Comparison of ENCODE assay signal across 8 cellular contexts in genomic region chr3:153621988-153622387, GRCh38.
DNase-seq lines count a peak whose midpoint lies in the region; ATAC-seq, FAIRE-seq and TF ChIP-seq lines count a peak whose summit lies in the region.

No MANE protein-coding gene starts in this region.

- H3K36me3 Mint-ChIP-seq in dendritic cell treated with granulocyte-macrophage colony-stimulating factor and Interleukin-4, amounts not matched to agents 40 ng/mL and 50 ng/mL, for 4 days (ENCODE audit: low read depth) = no peaks in the 10 kb centered on the region

- ATAC-seq in GM21390 (IDR thresholded peaks at IDR 0.05; ENCODE audit: unreplicated experiment) = peak; percentile 96
- ATAC-seq in HG03460 (IDR thresholded peaks at IDR 0.05; ENCODE audit: unreplicated experiment) = peak; percentile 95

- DNase-seq in GM12892 (ENCODE audit: insufficient read length) = no peak
- no peak for DNase-seq in activated gamma-delta T cell treated with Interleukin-2 at 50 U/mL for 16 hours
- no peak for DNase-seq in DMS114 treated with DMSO at 0.1 percent for 48 hours (lab: John Stamatoyannopoulos, UW; ENCODE audit: unreplicated experiment)
- no peak for DNase-seq in NCI-H82 treated with DMSO at 0.1 percent for 48 hours (lab: John Stamatoyannopoulos, UW; ENCODE audit: unreplicated experiment)
- no peak for DNase-seq in RCC 7860 (ENCODE audit: low spot score)

- H3K4me1 Mint-ChIP-seq in dendritic cell treated with granulocyte-macrophage colony-stimulating factor and Interleukin-4, amounts not matched to agents 40 ng/mL and 50 ng/mL, for 4 days (ENCODE audit: low read depth) = peaks cover 19% of the 10 kb centered on the region

- peak overlapping the region; percentile 10 for H3K27ac Mint-ChIP-seq in dendritic cell treated with granulocyte-macrophage colony-stimulating factor and Interleukin-4, amounts not matched to agents 40 ng/mL and 50 ng/mL, for 4 days

- no peak overlapping the region for H3K4me3 Mint-ChIP-seq in dendritic cell treated with granulocyte-macrophage colony-stimulating factor and Interleukin-4, amounts not matched to agents 40 ng/mL and 50 ng/mL, for 4 days

- intact Hi-C loops in dendritic cell treated with granulocyte-macrophage colony-stimulating factor and Interleukin-4, amounts not matched to agents 40 ng/mL and 50 ng/mL, for 4 days (cut with micrococcal nuclease) = no loop called here

- FAIRE-seq in GM12892 (lab: Jason Lieb, UNC) (peak; percentile 57), RCC 7860 (lab: Jason Lieb, UNC) (no peak)

- no peak for TF ChIP-seq POLR2A in GM12892 (IDR thresholded peaks at IDR 0.05; ENCODE audit: low read depth, low read length)

- no peaks in the 10 kb centered on the region for H3K9me3 Mint-ChIP-seq in dendritic cell treated with granulocyte-macrophage colony-stimulating factor and Interleukin-4, amounts not matched to agents 40 ng/mL and 50 ng/mL, for 4 days

- H3K27me3 Mint-ChIP-seq in dendritic cell treated with granulocyte-macrophage colony-stimulating factor and Interleukin-4, amounts not matched to agents 40 ng/mL and 50 ng/mL, for 4 days = no peaks in the 10 kb centered on the region
